In the genomic region with DNA sequence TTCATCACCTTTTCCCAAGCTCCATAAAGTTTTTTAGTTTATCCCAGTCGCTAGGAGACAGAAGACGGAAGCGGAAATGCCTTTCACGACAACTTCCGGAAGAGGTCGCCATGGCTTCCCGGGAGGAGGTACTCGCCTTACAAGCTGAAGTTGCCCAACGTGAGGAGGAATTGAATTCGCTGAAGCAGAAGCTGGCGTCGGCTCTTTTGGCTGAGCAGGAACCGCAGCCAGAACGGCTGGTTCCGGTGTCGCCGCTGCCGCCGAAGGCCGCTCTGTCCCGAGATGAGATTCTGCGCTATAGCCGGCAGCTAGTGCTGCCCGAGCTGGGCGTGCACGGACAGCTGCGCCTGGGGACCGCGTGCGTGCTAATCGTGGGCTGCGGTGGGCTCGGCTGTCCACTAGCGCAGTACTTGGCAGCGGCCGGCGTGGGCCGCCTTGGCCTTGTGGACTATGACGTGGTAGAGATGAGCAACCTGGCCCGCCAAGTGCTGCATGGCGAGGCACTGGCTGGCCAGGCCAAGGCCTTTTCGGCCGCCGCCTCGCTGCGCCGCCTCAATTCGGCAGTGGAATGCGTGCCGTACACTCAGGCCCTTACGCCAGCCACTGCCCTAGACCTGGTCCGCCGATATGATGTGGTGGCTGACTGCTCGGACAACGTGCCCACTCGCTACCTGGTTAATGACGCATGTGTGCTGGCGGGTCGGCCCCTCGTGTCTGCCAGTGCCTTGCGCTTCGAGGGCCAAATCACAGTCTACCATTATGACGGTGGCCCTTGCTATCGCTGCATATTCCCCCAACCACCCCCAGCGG, we compare ENCODE assay signal across 9 cellular contexts.
A peak's percentile ranks its signal among the peaks of the same experiment; 100 is the strongest.
DNase-seq lines count a peak whose midpoint lies in the region; ATAC-seq, FAIRE-seq and TF ChIP-seq lines count a peak whose summit lies in the region.
"Had no signal": no experiment of that assay in that cellular context is flagged by ENCODE, and none has a peak within 500 bp of the region (broad histone marks: within the 10 kb centered on the region; RNA-seq: fewer than 3 reads in every experiment).

A gene with protein sequence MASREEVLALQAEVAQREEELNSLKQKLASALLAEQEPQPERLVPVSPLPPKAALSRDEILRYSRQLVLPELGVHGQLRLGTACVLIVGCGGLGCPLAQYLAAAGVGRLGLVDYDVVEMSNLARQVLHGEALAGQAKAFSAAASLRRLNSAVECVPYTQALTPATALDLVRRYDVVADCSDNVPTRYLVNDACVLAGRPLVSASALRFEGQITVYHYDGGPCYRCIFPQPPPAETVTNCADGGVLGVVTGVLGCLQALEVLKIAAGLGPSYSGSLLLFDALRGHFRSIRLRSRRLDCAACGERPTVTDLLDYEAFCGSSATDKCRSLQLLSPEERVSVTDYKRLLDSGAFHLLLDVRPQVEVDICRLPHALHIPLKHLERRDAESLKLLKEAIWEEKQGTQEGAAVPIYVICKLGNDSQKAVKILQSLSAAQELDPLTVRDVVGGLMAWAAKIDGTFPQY (plus strand): TSS at position 86 of the 810 bp plus-strand sequence. CDS start 25 bp downstream, at position 111.

- DNase-seq in AG10803 (ENCODE audit: low read depth) (peak; percentile 94), NOMO-1 treated with dmso at 0.1 percent for 144 hours (lab: John Stamatoyannopoulos, UW; ENCODE audit: unreplicated experiment) (peak; percentile 90), middle frontal gyrus (ENCODE audit: extremely low spot score, low spot score) (peak; percentile 80)
- peak; percentile 83 for DNase-seq in activated CD8-positive, alpha-beta memory T cell treated with anti-CD3 and anti-CD28 coated beads, Interleukin-2, amount 50 U/mL, for 48 hours
- DNase-seq in stimulated activated CD8-positive, alpha-beta memory T cell treated with anti-CD3 and anti-CD28 coated beads, Interleukin-4, amount 100 ng/mL, for 1 hour (ENCODE audit: low read depth in 2 of 2, low spot score in 1 of 2) = peak; percentile 65 to 74

- no peak; the same call in 1 of the 2 replicates for TF ChIP-seq CTCF in AG10803 (conservative IDR thresholded peaks at IDR 0.05; ENCODE audit: low read length)

- peak; percentile 23 for FAIRE-seq in endometrium (lab: Jason Lieb, UNC)
- FAIRE-seq: colon had no signal

- peak within 1 kb of the TSS; percentile 93 for H3K4me3 ChIP-seq in AG10803 (ENCODE audit: low read length)

- ATAC-seq in GM18858 (IDR thresholded peaks at IDR 0.05; ENCODE audit: unreplicated experiment) = peak; percentile 60
- peak; percentile 75 for ATAC-seq in HG03095 (IDR thresholded peaks at IDR 0.05; ENCODE audit: unreplicated experiment)

Comparison
In these comparisons a context has a peak if more than half of its experiments do, and no peak if none do; other contexts are left out.
1. Peak in every context shown above with its lines: DNase-seq, ATAC-seq and H3K4me3 ChIP-seq.